10 cellular contexts compared by ENCODE assay signal in the genomic region with DNA sequence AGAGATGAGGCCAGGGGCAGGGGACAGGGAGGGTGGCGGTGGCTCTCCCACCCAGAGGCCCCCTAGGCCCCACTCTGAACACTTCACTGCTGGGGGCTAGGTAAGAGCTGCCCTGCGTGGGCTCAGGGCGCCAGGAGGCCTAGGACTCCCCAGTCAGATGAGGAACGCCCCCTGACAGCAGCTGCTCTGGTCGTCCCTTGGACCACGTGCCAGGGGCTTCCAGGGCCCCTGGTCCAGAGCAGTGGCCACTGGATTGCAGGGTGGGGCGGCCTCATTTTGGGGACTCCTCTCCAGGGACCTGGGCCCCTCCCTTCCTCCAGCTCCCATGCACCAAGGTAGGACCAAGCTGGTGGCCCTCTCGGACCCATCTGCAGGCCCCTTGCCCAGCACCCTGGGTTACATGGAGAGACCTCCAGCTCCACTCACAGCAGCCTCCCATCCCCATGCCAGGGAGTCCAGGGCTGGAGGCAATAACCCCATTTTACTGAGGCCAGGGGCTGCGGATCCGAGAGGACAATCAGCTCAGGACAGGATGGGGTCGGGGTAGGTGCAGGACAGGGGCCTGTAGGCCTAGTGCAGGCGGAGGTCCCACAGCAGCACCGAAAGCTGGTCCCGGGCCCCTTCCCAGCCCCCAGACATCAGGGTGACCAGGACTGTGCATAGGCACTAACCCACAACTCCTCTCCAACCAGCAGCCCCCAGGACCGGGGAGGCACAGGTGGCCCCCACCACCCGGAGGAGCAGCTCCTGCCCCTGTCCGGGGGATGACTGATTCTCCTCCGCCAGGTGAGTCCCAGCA. TPM values are rescaled to one million over a fixed set of nuclear protein-coding genes. Genes with fewer than 3 reads are reported as not detected.
DNase-seq lines count a peak whose midpoint lies in the region; ATAC-seq and TF ChIP-seq lines count a peak whose summit lies in the region.
"Had no signal": no experiment of that assay in that cellular context is flagged by ENCODE, and none has a peak within 500 bp of the region (broad histone marks: within the 10 kb centered on the region; RNA-seq: fewer than 3 reads in every experiment).

No MANE protein-coding gene starts in this region.

- H3K36me3 ChIP-seq in endodermal cell (ENCODE audit: control insufficient read depth, insufficient read depth, low read length) = no peaks in the 10 kb centered on the region
- H3K36me3 ChIP-seq in thyroid gland = peaks cover 11 to 18% of the 10 kb centered on the region in 2 donors

- peak overlapping the region; percentile 60 for H3K4me3 Mint-ChIP-seq in endodermal cell
- H3K4me3 Mint-ChIP-seq in naive B cell = peak overlapping the region in 5 of 8 donors; percentile 22 to 82 (median 63)

- H3K4me3 ChIP-seq in endodermal cell (ENCODE audit: low read length) (no peak overlapping the region), thyroid gland (replicated peaks in 1 of 3) (peak overlapping the region in 1 of 3 donors; percentile 38)

- H3K27me3 ChIP-seq in endodermal cell (ENCODE audit: control insufficient read depth, insufficient read depth, low read length, poor library complexity, severe bottlenecking) (no peaks in the 10 kb centered on the region), thyroid gland (no peaks in the 10 kb centered on the region)

- WGBS in endodermal cell (ENCODE audit: insufficient coverage in 1 of 2, insufficient read length in 1 of 2), 2 experiments = 91% methylated on average over 11 to 18 of the region's 18 CpGs
- 80 to 85% methylated on average over 5 to 11 of the region's 18 CpGs for WGBS in thyroid gland, 2 donors

- H3K27ac ChIP-seq in endodermal cell (ENCODE audit: low read depth, low read length) = no peak overlapping the region
- H3K27ac ChIP-seq in thyroid gland = peak overlapping the region; percentile 4 to 68 (median 61)

- H3K9ac ChIP-seq in endodermal cell (ENCODE audit: extremely low read depth, low read length, poor library complexity, severe bottlenecking) = no peak overlapping the region

- no peaks in the 10 kb centered on the region for H3K9me3 Mint-ChIP-seq in endodermal cell
- H3K9me3 Mint-ChIP-seq in naive B cell = no peaks in the 10 kb centered on the region

- peak; percentile 51 for DNase-seq in UCSD-AML1 (lab: John Stamatoyannopoulos, UW; ENCODE audit: unreplicated experiment)
- no peak for DNase-seq in endodermal cell
- no peak for DNase-seq in naive B cell
- DNase-seq in thyroid gland = no peak
- no peak for DNase-seq in NCI-H1092 treated with DMSO at 0.1 percent for 48 hours (lab: John Stamatoyannopoulos, UW)
- DNase-seq: effector CD8-positive, alpha-beta T cell; hippocampal formation; NCI-H2171 treated with DMSO at 0.1 percent for 48 hours had no signal

- intact Hi-C loops in thyroid gland (cut with DNase I) = no loop called here

- H3K4me1 ChIP-seq in endodermal cell (ENCODE audit: control insufficient read depth, insufficient read depth, low read length) (no peaks in the 10 kb centered on the region), thyroid gland (peaks cover 0 to 9% of the 10 kb centered on the region in 2 donors)

- TF ChIP-seq CTCF in endodermal cell (conservative IDR thresholded peaks at IDR 0.05) (no peak), thyroid gland (IDR thresholded peaks at IDR 0.05) (no peak)

- H3K27me3 Mint-ChIP-seq in endodermal cell (ENCODE audit: insufficient read depth) (peaks cover 6% of the 10 kb centered on the region), naive B cell (peaks cover 0 to 71% (median 21%) of the 10 kb centered on the region in 3 donors)

- H3K27ac Mint-ChIP-seq in endodermal cell (no peak overlapping the region), naive B cell (no peak overlapping the region)

- H3K36me3 Mint-ChIP-seq in endodermal cell (ENCODE audit: low read depth) (no peaks in the 10 kb centered on the region), naive B cell (no peaks in the 10 kb centered on the region)

- H3K4me1 Mint-ChIP-seq in endodermal cell (no peaks in the 10 kb centered on the region), naive B cell (peaks cover 5 to 20% (median 9%) of the 10 kb centered on the region in 3 donors)

- ATAC-seq in naive B cell (ENCODE audit: low read depth in 2 of 2) (no peak), HG03457 (IDR thresholded peaks at IDR 0.05; ENCODE audit: unreplicated experiment) (no peak), GM21576 (IDR thresholded peaks at IDR 0.05; ENCODE audit: unreplicated experiment) (no peak)

- H3K9me3 ChIP-seq in endodermal cell (ENCODE audit: control insufficient read depth, low read length) = no peaks in the 10 kb centered on the region
- no peaks in the 10 kb centered on the region for H3K9me3 ChIP-seq in thyroid gland

- no peak for TF ChIP-seq POLR2A in thyroid gland (IDR thresholded peaks at IDR 0.05)

RNA-seq across cellular contexts. Expression of gene EGFL7, which starts 1.5 kb away (rescaled TPM):
- 10 to 100 TPM; 31.5 to 34.0 TPM for total RNA-seq in endodermal cell
- 19.7 TPM for polyA plus RNA-seq in endodermal cell (2013, experiment 1 of 2)
- polyA plus RNA-seq in endodermal cell (2013, experiment 2 of 2) = 15.6 TPM
- polyA plus RNA-seq in naive B cell (ENCODE audit: low read depth in 6 of 6) = under 1 TPM in 2 of 6 donors, not detected in 4; 0.33 TPM
- 100 to 1,000 TPM in 1 of 4 donors, 10 to 100 TPM in 3; 38.4 to 143 (median 81.6) TPM for total RNA-seq in thyroid gland

RNA-seq across cellular contexts. Expression of gene AGPAT2, which starts 23.1 kb away (rescaled TPM):
- total RNA-seq in endodermal cell (10 to 100 TPM; 33.4 to 39.8 TPM), thyroid gland (10 to 100 TPM; 58.6 to 78.7 (median 72.0) TPM)
- polyA plus RNA-seq in endodermal cell (2013, experiment 1 of 2) = 16.9 TPM
- polyA plus RNA-seq in endodermal cell (2013, experiment 2 of 2) = 14.3 TPM
- 10 to 100 TPM; 36.1 to 59.9 (median 48.0) TPM for polyA plus RNA-seq in naive B cell (ENCODE audit: low read depth in 6 of 6)

RNA-seq across cellular contexts. Expression of gene DIPK1B, which starts 48.2 kb away (rescaled TPM):
- 10 to 100 TPM; 35.1 to 45.4 TPM for total RNA-seq in endodermal cell
- polyA plus RNA-seq in endodermal cell (2013, experiment 1 of 2) = 56.2 TPM
- 53.5 TPM for polyA plus RNA-seq in endodermal cell (2013, experiment 2 of 2)
- 10 to 100 TPM in 4 of 6 donors, 1 to 10 TPM in 1, under 1 TPM in 1; 0.91 to 71.6 (median 15.1) TPM for polyA plus RNA-seq in naive B cell (ENCODE audit: low read depth in 6 of 6)
- 10 to 100 TPM; 19.4 to 23.6 (median 22.6) TPM for total RNA-seq in thyroid gland
